ENCODE assay signal across 8 cellular contexts in genomic region chr13:27450921-27451461, GRCh38. TPM values are rescaled to one million over a fixed set of nuclear protein-coding genes. Genes with fewer than 3 reads are reported as not detected.
A peak's percentile ranks its signal among the peaks of the same experiment; 100 is the strongest.
DNase-seq lines count a peak whose midpoint lies in the region; ATAC-seq, FAIRE-seq and TF ChIP-seq lines count a peak whose summit lies in the region.

No MANE protein-coding gene starts in this region.

- no peaks in the 10 kb centered on the region for H3K27me3 ChIP-seq in esophagus muscularis mucosa
- no peaks in the 10 kb centered on the region for H3K27me3 ChIP-seq in muscle layer of colon (ENCODE audit: control insufficient read depth in 1 of 2, insufficient read depth in 2 of 2, low read length in 2 of 2)
- no peaks in the 10 kb centered on the region for H3K27me3 ChIP-seq in thymus (ENCODE audit: control insufficient read depth, insufficient read depth)

- no peak for ATAC-seq in GM19455 (IDR thresholded peaks at IDR 0.05; ENCODE audit: unreplicated experiment)

- intact Hi-C loops in esophagus muscularis mucosa (cut with DNase I) = loop anchor here (5.0 to 10.0 kb wide), 2 partner anchors 171 to 176 kb away; partner anchors contain the start of genes LNX2, POLR1D and RASL11A

- H3K4me1 ChIP-seq in esophagus muscularis mucosa = peaks cover 36 to 47% (median 41%) of the 10 kb centered on the region in 4 donors
- peaks cover 46% of the 10 kb centered on the region for H3K4me1 ChIP-seq in muscle layer of colon (ENCODE audit: insufficient read depth, low read length)
- H3K4me1 ChIP-seq in thymus (ENCODE audit: control insufficient read depth, insufficient read depth, low read length) = peaks cover 27% of the 10 kb centered on the region

- no peak for FAIRE-seq in H54 (lab: Jason Lieb, UNC)

- H3K27ac ChIP-seq in esophagus muscularis mucosa (replicated peaks in 1 of 4) (peak overlapping the region; percentile 95 to 99 (median 98)), muscle layer of colon (ENCODE audit: low read depth, low read length) (peak overlapping the region; percentile 81), thymus (ENCODE audit: low read depth) (peak overlapping the region; percentile 100)

- peak; percentile 49 for DNase-seq in EL
- peak; percentile 31 for DNase-seq in NCI-H1105 (lab: John Stamatoyannopoulos, UW)
- peak; percentile 71 for DNase-seq in activated CD8-positive, alpha-beta memory T cell treated with anti-CD3 and anti-CD28 coated beads, Interleukin-2, amount 50 U/mL, for 48 hours
- no peak for DNase-seq in esophagus muscularis mucosa (ENCODE audit: extremely low spot score)
- DNase-seq in H54 (ENCODE audit: insufficient read length, low spot score) = no peak

- TF ChIP-seq EP300 in esophagus muscularis mucosa (IDR thresholded peaks at IDR 0.05) = no peak

- H3K36me3 ChIP-seq in esophagus muscularis mucosa (no peaks in the 10 kb centered on the region), muscle layer of colon (ENCODE audit: insufficient read depth, low read length) (no peaks in the 10 kb centered on the region), thymus (ENCODE audit: control insufficient read depth, insufficient read depth) (no peaks in the 10 kb centered on the region)

- H3K9ac ChIP-seq in muscle layer of colon (ENCODE audit: low read length) = peak overlapping the region; percentile 94

- no peak for TF ChIP-seq CTCF in esophagus muscularis mucosa (IDR thresholded peaks at IDR 0.05)

- TF ChIP-seq POLR2A in esophagus muscularis mucosa (IDR thresholded peaks at IDR 0.05; ENCODE audit: low read depth) (no peak), H54 (IDR thresholded peaks at IDR 0.05; ENCODE audit: low read depth, low read length) (no peak)

- WGBS in esophagus muscularis mucosa = 3% methylated on average over 9 of the region's 34 CpGs
- under 1% methylated on average over 34 of the region's 34 CpGs for WGBS in thymus

- H3K9me3 ChIP-seq in esophagus muscularis mucosa (no peaks in the 10 kb centered on the region), muscle layer of colon (ENCODE audit: low read length) (no peaks in the 10 kb centered on the region), thymus (ENCODE audit: control insufficient read depth) (no peaks in the 10 kb centered on the region)

- H3K4me3 ChIP-seq in esophagus muscularis mucosa = peak overlapping the region; percentile 84 to 93 (median 92)
- H3K4me3 ChIP-seq in muscle layer of colon (ENCODE audit: low read depth in 1 of 2, low read length in 2 of 2) = peak overlapping the region; percentile 73 to 94
- H3K4me3 ChIP-seq in thymus (ENCODE audit: low read length) = peak overlapping the region; percentile 96

RNA-seq across cellular contexts. Expression of gene MTIF3, which starts 0.6 kb away (rescaled TPM):
- 10 to 100 TPM; 45.1 to 86.6 (median 67.5) TPM for total RNA-seq in esophagus muscularis mucosa
- polyA plus RNA-seq in thymus = 134 TPM

RNA-seq across cellular contexts. Expression of gene GTF3A, which starts 26.6 kb away (rescaled TPM):
- total RNA-seq in esophagus muscularis mucosa = 100 to 1,000 TPM; 129 to 197 (median 140) TPM
- 293 TPM for polyA plus RNA-seq in thymus

Comparison
In these comparisons a context has a peak if more than half of its experiments do, and no peak if none do; other contexts are left out.
1. DNase-seq: peak in EL (single experiment), NCI-H1105 (single experiment) and activated CD8-positive, alpha-beta memory T cell treated with anti-CD3 and anti-CD28 coated beads, Interleukin-2, amount 50 U/mL, for 48 hours (single experiment); none in esophagus muscularis mucosa (single experiment) and H54 (single experiment).
2. Peak in every context shown above with its lines, with median percentiles within 50 percentile points of each other: H3K27ac ChIP-seq and H3K4me3 ChIP-seq.